ENCODE assay signal across 33 cellular contexts in genomic region chr5:38401145-38401544, GRCh38.
"Had no signal": no experiment of that assay in that cellular context is flagged by ENCODE, and none has a peak within 500 bp of the region (broad histone marks: within the 10 kb centered on the region; RNA-seq: fewer than 3 reads in every experiment).

No MANE protein-coding gene starts in this region.

- FAIRE-seq: TTC549 had no signal

- H3K27me3 ChIP-seq: ascending aorta had no signal

- ATAC-seq: activated CD8-positive, alpha-beta T cell treated with anti-CD3 and anti-CD28 coated beads for 36 hours; activated naive CD8-positive, alpha-beta T cell treated with anti-CD3 and anti-CD28 coated beads, Interleukin-2, amount 50 U/mL, for 24 hours had no signal

- H3K9me3 Mint-ChIP-seq: activated B cell treated with CpG ODN at 0.5 μM for 24 hours; activated CD4-positive, alpha-beta memory T cell treated with anti-CD3 and anti-CD28 coated beads for 36 hours; activated CD4-positive, alpha-beta T cell treated with anti-CD3 and anti-CD28 coated beads, Interleukin-2, amount 10 ng/mL, durations not matched to agents 24 days and 14 days; activated CD8-positive, alpha-beta T cell treated with anti-CD3 and anti-CD28 coated beads for 36 hours; activated naive CD4-positive, alpha-beta T cell treated with anti-CD3 and anti-CD28 coated beads, Interleukin-2, amount 10 ng/mL, durations not matched to agents 7 days and 5 days; activated naive CD4-positive, alpha-beta T cell treated with anti-CD3 and anti-CD28 coated beads, Interleukin-2, amount 50 U/mL, for 24 hours; activated naive CD8-positive, alpha-beta T cell treated with anti-CD3 and anti-CD28 coated beads, Interleukin-2, amount 10 ng/mL, durations not matched to agents 7 days and 5 days; activated naive CD8-positive, alpha-beta T cell treated with anti-CD3 and anti-CD28 coated beads, Interleukin-2, amount 50 U/mL, for 24 hours; activated T-helper 2 cell treated with anti-CD3 and anti-CD28 coated beads, Interferon-gamma antibody, Interleukin-2, Interleukin-4, amounts not matched to agents 10 μg/mL and 5 μg/mL and 100 μg/mL, durations not matched to agents 14 hours and 24 hours and 36 hours; brain; T-helper 1 cell treated with Interleukin-12 subunit alpha and Interleukin-12 subunit beta and Interleukin-4 antibody, amounts not matched to agents 30 μg/mL and 1 μg/mL, for 36 hours; T-helper 2 cell treated with Interferon-gamma antibody and Interleukin-4, amounts not matched to agents 5 μg/mL and 100 μg/mL, for 36 hours had no signal

- H3K27ac ChIP-seq: ascending aorta, VCaP had no signal

- H3K4me1 Mint-ChIP-seq: activated B cell treated with CpG ODN at 0.5 μM for 24 hours; activated CD4-positive, alpha-beta T cell treated with anti-CD3 and anti-CD28 coated beads, Interleukin-2, amount 10 ng/mL, durations not matched to agents 24 days and 14 days; activated naive CD4-positive, alpha-beta T cell treated with anti-CD3 and anti-CD28 coated beads, Interleukin-2, amount 10 ng/mL, durations not matched to agents 7 days and 5 days; activated naive CD4-positive, alpha-beta T cell treated with anti-CD3 and anti-CD28 coated beads, Interleukin-2, amount 50 U/mL, for 24 hours; activated naive CD8-positive, alpha-beta T cell treated with anti-CD3 and anti-CD28 coated beads, Interleukin-2, amount 10 ng/mL, durations not matched to agents 7 days and 5 days; activated naive CD8-positive, alpha-beta T cell treated with anti-CD3 and anti-CD28 coated beads, Interleukin-2, amount 50 U/mL, for 24 hours; brain had no signal

- H3K36me3 ChIP-seq: ascending aorta had no signal

- DNase-seq: activated B cell treated with CpG ODN at 0.5 μM for 24 hours; activated CD4-positive, alpha-beta memory T cell treated with anti-CD3 and anti-CD28 coated beads for 36 hours; activated CD4-positive, alpha-beta T cell treated with anti-CD3 and anti-CD28 coated beads for 4 hours; activated CD4-positive, alpha-beta T cell treated with anti-CD3 and anti-CD28 coated beads, Interleukin-2, amount 10 ng/mL, durations not matched to agents 24 days and 14 days; activated CD4-positive, alpha-beta T cell treated with anti-CD3 and anti-CD28 coated beads, Interleukin-2, amount 50 U/mL, for 1 hour; activated CD4-positive, alpha-beta T cell treated with anti-CD3 and anti-CD28 coated beads, Interleukin-2, amount 50 U/mL, for 4 hours; activated CD4-positive, CD25-positive, alpha-beta regulatory T cell treated with anti-CD3 and anti-CD28 coated beads, Interleukin-2, amount 50 U/mL, for 72 hours; activated CD8-positive, alpha-beta memory T cell treated with anti-CD3 and anti-CD28 coated beads, Interleukin-2, amount 50 U/mL, for 4 hours; activated CD8-positive, alpha-beta T cell treated with anti-CD3 and anti-CD28 coated beads for 36 hours; activated effector memory CD4-positive, alpha-beta T cell treated with Interleukin-2 at 50 U/mL for 16 hours; activated gamma-delta T cell; activated naive CD4-positive, alpha-beta T cell treated with anti-CD3 and anti-CD28 coated beads, Interleukin-2, amount 10 ng/mL, durations not matched to agents 7 days and 5 days; activated naive CD4-positive, alpha-beta T cell treated with Interleukin-2 at 50 U/mL for 16 hours; activated naive CD8-positive, alpha-beta T cell treated with anti-CD3 and anti-CD28 coated beads, Interleukin-2, amount 10 ng/mL, durations not matched to agents 7 days and 5 days; activated naive CD8-positive, alpha-beta T cell treated with anti-CD3 and anti-CD28 coated beads, Interleukin-2, amount 50 U/mL, for 24 hours; activated T-cell treated with anti-CD3 and anti-CD28 coated beads for 4 hours; activated T-cell treated with anti-CD3 and anti-CD28 coated beads, Interleukin-2, amount 50 U/mL, for 1 hour; activated T-cell treated with anti-CD3 and anti-CD28 coated beads, Interleukin-2, amount 50 U/mL, for 48 hours; amygdala; anterior cingulate cortex; central memory CD4-positive, alpha-beta T cell; T-helper 1 cell; T-helper 2 cell; T-helper 9 cell had no signal

- H3K27ac Mint-ChIP-seq: activated B cell treated with CpG ODN at 0.5 μM for 24 hours; activated CD4-positive, alpha-beta memory T cell treated with anti-CD3 and anti-CD28 coated beads for 36 hours; activated CD4-positive, alpha-beta T cell treated with anti-CD3 and anti-CD28 coated beads, Interleukin-2, amount 10 ng/mL, durations not matched to agents 24 days and 14 days; activated CD8-positive, alpha-beta T cell treated with anti-CD3 and anti-CD28 coated beads for 36 hours; activated naive CD4-positive, alpha-beta T cell treated with anti-CD3 and anti-CD28 coated beads, Interleukin-2, amount 10 ng/mL, durations not matched to agents 7 days and 5 days; activated naive CD4-positive, alpha-beta T cell treated with anti-CD3 and anti-CD28 coated beads, Interleukin-2, amount 50 U/mL, for 24 hours; activated naive CD8-positive, alpha-beta T cell; activated naive CD8-positive, alpha-beta T cell treated with anti-CD3 and anti-CD28 coated beads, Interleukin-2, amount 10 ng/mL, durations not matched to agents 7 days and 5 days; activated naive CD8-positive, alpha-beta T cell treated with anti-CD3 and anti-CD28 coated beads, Interleukin-2, amount 50 U/mL, for 24 hours; activated T-helper 2 cell treated with anti-CD3 and anti-CD28 coated beads, Interferon-gamma antibody, Interleukin-2, Interleukin-4, amounts not matched to agents 10 μg/mL and 5 μg/mL and 100 μg/mL, durations not matched to agents 14 hours and 24 hours and 36 hours; brain; T-helper 1 cell treated with Interleukin-12 subunit alpha and Interleukin-12 subunit beta and Interleukin-4 antibody, amounts not matched to agents 30 μg/mL and 1 μg/mL, for 36 hours; T-helper 2 cell treated with Interferon-gamma antibody and Interleukin-4, amounts not matched to agents 5 μg/mL and 100 μg/mL, for 36 hours had no signal

- H3K4me3 ChIP-seq: ascending aorta had no signal

- H3K4me1 ChIP-seq: ascending aorta had no signal

- H3K36me3 Mint-ChIP-seq: activated CD4-positive, alpha-beta memory T cell treated with anti-CD3 and anti-CD28 coated beads for 36 hours; activated naive CD4-positive, alpha-beta T cell treated with anti-CD3 and anti-CD28 coated beads, Interleukin-2, amount 10 ng/mL, durations not matched to agents 7 days and 5 days; activated naive CD4-positive, alpha-beta T cell treated with anti-CD3 and anti-CD28 coated beads, Interleukin-2, amount 50 U/mL, for 24 hours; activated naive CD8-positive, alpha-beta T cell; activated naive CD8-positive, alpha-beta T cell treated with anti-CD3 and anti-CD28 coated beads, Interleukin-2, amount 10 ng/mL, durations not matched to agents 7 days and 5 days; brain had no signal

- H3K9me3 ChIP-seq: ascending aorta had no signal

- H3K4me3 Mint-ChIP-seq: activated B cell treated with CpG ODN at 0.5 μM for 24 hours; activated CD4-positive, alpha-beta memory T cell treated with anti-CD3 and anti-CD28 coated beads for 36 hours; activated CD4-positive, alpha-beta T cell treated with anti-CD3 and anti-CD28 coated beads, Interleukin-2, amount 10 ng/mL, durations not matched to agents 24 days and 14 days; activated CD8-positive, alpha-beta T cell treated with anti-CD3 and anti-CD28 coated beads for 36 hours; activated naive CD4-positive, alpha-beta T cell treated with anti-CD3 and anti-CD28 coated beads, Interleukin-2, amount 10 ng/mL, durations not matched to agents 7 days and 5 days; activated naive CD4-positive, alpha-beta T cell treated with anti-CD3 and anti-CD28 coated beads, Interleukin-2, amount 50 U/mL, for 24 hours; activated naive CD8-positive, alpha-beta T cell; activated naive CD8-positive, alpha-beta T cell treated with anti-CD3 and anti-CD28 coated beads, Interleukin-2, amount 10 ng/mL, durations not matched to agents 7 days and 5 days; activated naive CD8-positive, alpha-beta T cell treated with anti-CD3 and anti-CD28 coated beads, Interleukin-2, amount 50 U/mL, for 24 hours; brain; T-helper 1 cell treated with Interleukin-12 subunit alpha and Interleukin-12 subunit beta and Interleukin-4 antibody, amounts not matched to agents 30 μg/mL and 1 μg/mL, for 36 hours; T-helper 2 cell treated with Interferon-gamma antibody and Interleukin-4, amounts not matched to agents 5 μg/mL and 100 μg/mL, for 36 hours had no signal
